In genomic region chr1:31954607-31955283, GRCh38 we compare ENCODE assay signal across 1 cellular context.
TF ChIP-seq lines count a peak whose summit lies in the region.

No MANE protein-coding gene starts in this region.

TF ChIP-seq in IMR-90, 13 proteins besides CTCF, POLR2A, EP300 and RAD21 (continued from another document):
- TF ChIP-seq, protein P1, sequence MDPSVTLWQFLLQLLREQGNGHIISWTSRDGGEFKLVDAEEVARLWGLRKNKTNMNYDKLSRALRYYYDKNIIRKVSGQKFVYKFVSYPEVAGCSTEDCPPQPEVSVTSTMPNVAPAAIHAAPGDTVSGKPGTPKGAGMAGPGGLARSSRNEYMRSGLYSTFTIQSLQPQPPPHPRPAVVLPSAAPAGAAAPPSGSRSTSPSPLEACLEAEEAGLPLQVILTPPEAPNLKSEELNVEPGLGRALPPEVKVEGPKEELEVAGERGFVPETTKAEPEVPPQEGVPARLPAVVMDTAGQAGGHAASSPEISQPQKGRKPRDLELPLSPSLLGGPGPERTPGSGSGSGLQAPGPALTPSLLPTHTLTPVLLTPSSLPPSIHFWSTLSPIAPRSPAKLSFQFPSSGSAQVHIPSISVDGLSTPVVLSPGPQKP (IDR thresholded peaks at IDR 0.05; ENCODE audit: borderline replicate concordance, low read depth, low read length) = no peak
- no peak for TF ChIP-seq MAFK (IDR thresholded peaks at IDR 0.05; ENCODE audit: low read depth, low read length)
